Comparison of ENCODE assay signal across 10 cellular contexts in genomic region chr4:114087596-114088230, GRCh38.
DNase-seq lines count a peak whose midpoint lies in the region; TF ChIP-seq lines count a peak whose summit lies in the region.
"Had no signal": no experiment of that assay in that cellular context is flagged by ENCODE, and none has a peak within 500 bp of the region (broad histone marks: within the 10 kb centered on the region; RNA-seq: fewer than 3 reads in every experiment).

No MANE protein-coding gene starts in this region.

- WGBS in prostate gland = 59% methylated on average over 1 of the region's 1 CpG

- no peaks in the 10 kb centered on the region for H3K4me1 ChIP-seq in prostate gland (replicated peaks)

- DNase-seq in NCI-H1694 treated with DMSO at 0.1 percent for 48 hours (lab: John Stamatoyannopoulos, UW) = peak; percentile 4
- DNase-seq in NCI-H1694 (lab: John Stamatoyannopoulos, UW) = no peak
- DNase-seq in amniotic stem cell (lab: John Stamatoyannopoulos, UW) = peak; percentile 51
- peak; percentile 20 for DNase-seq in hepatic stellate cell (ENCODE audit: low spot score)
- DNase-seq in cardiac septum (ENCODE audit: low spot score) = no peak
- DNase-seq in 8988T = no peak
- no peak for DNase-seq in prostate gland (ENCODE audit: low spot score)
- no peak for DNase-seq in activated gamma-delta T cell treated with Interleukin-2 at 50 U/mL for 16 hours
- DNase-seq: activated CD4-positive, alpha-beta T cell treated with anti-CD3 and anti-CD28 coated beads for 4 hours had no signal

- H3K27me3 ChIP-seq in prostate gland (replicated peaks; ENCODE audit: insufficient read depth) = no peaks in the 10 kb centered on the region

- H3K4me3 ChIP-seq in prostate gland = no peak overlapping the region

- H3K36me3 ChIP-seq in prostate gland = no peaks in the 10 kb centered on the region

- intact Hi-C loops in cardiac septum (cut with DNase I) = loop anchor here (10.0 kb wide), 1 partner anchor 297 kb away; no protein-coding TSS in a partner anchor
- intact Hi-C loops in prostate gland (cut with DNase I) = no loop called here

- TF ChIP-seq POLR2A in prostate gland (IDR thresholded peaks at IDR 0.05) = no peak

- no peak for TF ChIP-seq CTCF in prostate gland (IDR thresholded peaks at IDR 0.05)

- no peaks in the 10 kb centered on the region for H3K9me3 ChIP-seq in prostate gland

- no peak overlapping the region for H3K27ac ChIP-seq in prostate gland
- H3K27ac ChIP-seq: 22Rv1 had no signal

Comparison
In these comparisons a context has a peak if more than half of its experiments do, and no peak if none do; other contexts are left out.
1. DNase-seq: peak in NCI-H1694 treated with DMSO at 0.1 percent for 48 hours (single experiment), amniotic stem cell (single experiment) and hepatic stellate cell (single experiment); none in NCI-H1694 (single experiment), cardiac septum (single experiment), 8988T (single experiment), prostate gland (single experiment) and activated gamma-delta T cell treated with Interleukin-2 at 50 U/mL for 16 hours (single experiment).